13 cellular contexts compared by ENCODE assay signal in the genomic region with DNA sequence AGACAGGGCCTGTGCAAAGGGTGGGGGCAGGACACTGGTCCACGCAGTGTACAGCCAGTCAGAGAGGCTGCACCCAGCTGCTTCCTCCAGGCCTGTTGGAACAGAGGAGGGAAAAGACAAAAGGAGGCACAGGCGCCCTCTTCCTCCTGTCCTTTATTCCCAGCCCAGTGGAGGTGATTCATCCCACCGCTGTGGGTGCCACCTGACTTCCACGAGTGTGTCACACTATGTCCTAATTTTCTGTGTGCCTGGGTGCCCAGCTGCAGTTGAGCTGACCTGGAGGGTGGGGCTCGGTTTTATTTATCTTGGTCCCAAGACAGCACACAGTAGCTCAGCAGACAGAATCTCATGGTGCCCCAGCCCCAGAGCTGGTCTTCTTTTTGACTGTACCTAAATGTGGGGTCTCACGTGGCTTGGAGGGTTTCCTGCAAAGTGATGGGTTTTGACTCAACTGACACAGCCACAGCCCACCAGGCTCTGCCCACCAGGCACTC. TPM values are rescaled to one million over a fixed set of nuclear protein-coding genes. Genes with fewer than 3 reads are reported as not detected.
DNase-seq lines count a peak whose midpoint lies in the region; ATAC-seq and TF ChIP-seq lines count a peak whose summit lies in the region.
"Had no signal": no experiment of that assay in that cellular context is flagged by ENCODE, and none has a peak within 500 bp of the region (broad histone marks: within the 10 kb centered on the region; RNA-seq: fewer than 3 reads in every experiment).

No MANE protein-coding gene starts in this region.

- peak; percentile 57 for DNase-seq in CD14-positive monocyte (ENCODE audit: low spot score)
- peak; percentile 20 for DNase-seq in MV-4-11 (lab: John Stamatoyannopoulos, UW)
- no peak for DNase-seq in lower lobe of right lung
- DNase-seq in activated CD4-positive, alpha-beta T cell treated with anti-CD3 and anti-CD28 coated beads, Interleukin-2, amount 10 ng/mL, durations not matched to agents 7 days and 5 days, result no peak
- DNase-seq in cortex of kidney (lab: John Stamatoyannopoulos, UW), result no peak
- no peak for DNase-seq in stimulated activated naive CD4-positive, alpha-beta T cell (lab: John Stamatoyannopoulos, UW)
- DNase-seq: NCI-H1105 treated with DMSO at 0.1 percent for 48 hours, SHP77 treated with DMSO at 0.1 percent for 48 hours had no signal

- H3K4me1 ChIP-seq in lower lobe of right lung, result peaks cover 24% of the 10 kb centered on the region

- peaks cover 20 to 25% of the 10 kb centered on the region in 2 donors for H3K36me3 Mint-ChIP-seq in CD14-positive monocyte
- H3K36me3 Mint-ChIP-seq in activated CD4-positive, alpha-beta T cell treated with anti-CD3 and anti-CD28 coated beads, Interleukin-2, amount 10 ng/mL, durations not matched to agents 7 days and 5 days (ENCODE audit: low read depth), result no peaks in the 10 kb centered on the region

- H3K4me3 ChIP-seq in lower lobe of right lung, result no peak overlapping the region
- H3K4me3 ChIP-seq: ascending aorta, suprapubic skin had no signal

- POLR2A ChIA-PET in activated CD4-positive, alpha-beta T cell treated with anti-CD3 and anti-CD28 coated beads, Interleukin-2, amount 10 ng/mL, durations not matched to agents 7 days and 5 days (lab: Charles Lee), result no interaction called here

- no peaks in the 10 kb centered on the region for H3K27me3 Mint-ChIP-seq in CD14-positive monocyte (ENCODE audit: low read depth in 3 of 3)
- no peaks in the 10 kb centered on the region for H3K27me3 Mint-ChIP-seq in activated CD4-positive, alpha-beta T cell treated with anti-CD3 and anti-CD28 coated beads, Interleukin-2, amount 10 ng/mL, durations not matched to agents 7 days and 5 days

- H3K4me3 Mint-ChIP-seq in CD14-positive monocyte, result no peak overlapping the region
- no peak overlapping the region for H3K4me3 Mint-ChIP-seq in activated CD4-positive, alpha-beta T cell treated with anti-CD3 and anti-CD28 coated beads, Interleukin-2, amount 10 ng/mL, durations not matched to agents 7 days and 5 days

- ATAC-seq in lower lobe of right lung (peak; percentile 11 to 13), HG03139 (IDR thresholded peaks at IDR 0.05; ENCODE audit: unreplicated experiment) (no peak)

- intact Hi-C loops in CD14-positive monocyte (cut with micrococcal nuclease) (no loop called here), lower lobe of right lung (cut with DNase I) (no loop called here)

- H3K36me3 ChIP-seq in lower lobe of right lung, result no peaks in the 10 kb centered on the region
- H3K36me3 ChIP-seq: suprapubic skin had no signal

- H3K27me3 ChIP-seq in lower lobe of right lung (ENCODE audit: low read depth), result no peaks in the 10 kb centered on the region
- H3K27me3 ChIP-seq: ascending aorta, suprapubic skin had no signal

- CTCF ChIA-PET in activated CD4-positive, alpha-beta T cell treated with anti-CD3 and anti-CD28 coated beads, Interleukin-2, amount 10 ng/mL, durations not matched to agents 7 days and 5 days (lab: Charles Lee), result interaction anchor here (0.5 to 0.9 kb wide), 3 partner anchors 21 to 271 kb away, joined by 3 read pairs; no protein-coding TSS in a partner anchor

- TF ChIP-seq CTCF in CD14-positive monocyte (IDR thresholded peaks at IDR 0.05) (no peak), lower lobe of right lung (IDR thresholded peaks at IDR 0.05) (no peak)

- H3K27ac ChIP-seq in cingulate gyrus (ENCODE audit: low read depth, low read length) (peak overlapping the region; percentile 19), lower lobe of right lung (no peak overlapping the region)
- H3K27ac ChIP-seq: ascending aorta, suprapubic skin had no signal

- peaks cover 44% of the 10 kb centered on the region for H3K4me1 Mint-ChIP-seq in CD14-positive monocyte
- H3K4me1 Mint-ChIP-seq in activated CD4-positive, alpha-beta T cell treated with anti-CD3 and anti-CD28 coated beads, Interleukin-2, amount 10 ng/mL, durations not matched to agents 7 days and 5 days, result peaks cover 23% of the 10 kb centered on the region

- H3K27ac Mint-ChIP-seq in CD14-positive monocyte, result peak overlapping the region in 6 of 7 donors; percentile 23 to 82 (median 54)
- H3K27ac Mint-ChIP-seq in activated CD4-positive, alpha-beta T cell treated with anti-CD3 and anti-CD28 coated beads, Interleukin-2, amount 10 ng/mL, durations not matched to agents 7 days and 5 days, result no peak overlapping the region

- H3K9me3 Mint-ChIP-seq in CD14-positive monocyte, result no peaks in the 10 kb centered on the region
- no peaks in the 10 kb centered on the region for H3K9me3 Mint-ChIP-seq in activated CD4-positive, alpha-beta T cell treated with anti-CD3 and anti-CD28 coated beads, Interleukin-2, amount 10 ng/mL, durations not matched to agents 7 days and 5 days

- H3K9me3 ChIP-seq in lower lobe of right lung, result no peaks in the 10 kb centered on the region
- H3K9me3 ChIP-seq: ascending aorta, suprapubic skin had no signal

RNA-seq across cellular contexts. Expression of gene EPS15L1, which starts 9.0 kb away (rescaled TPM):
- polyA plus RNA-seq in CD14-positive monocyte, result 1 to 10 TPM; 5.2 to 6.1 TPM
- total RNA-seq in lower lobe of right lung, result 40.3 TPM
- 10 to 100 TPM; 33.3 to 39.1 TPM for total RNA-seq in activated CD4-positive, alpha-beta T cell treated with anti-CD3 and anti-CD28 coated beads, Interleukin-2, amount 10 ng/mL, durations not matched to agents 7 days and 5 days

RNA-seq across cellular contexts. Expression of gene CALR3, which starts 33.2 kb away (rescaled TPM):
- not detected for polyA plus RNA-seq in CD14-positive monocyte
- total RNA-seq in lower lobe of right lung, result not detected
- not detected for total RNA-seq in activated CD4-positive, alpha-beta T cell treated with anti-CD3 and anti-CD28 coated beads, Interleukin-2, amount 10 ng/mL, durations not matched to agents 7 days and 5 days
- total RNA-seq: ascending aorta, glomerular endothelial cell, suprapubic skin had no signal

RNA-seq across cellular contexts. Expression of gene C19orf44, which starts 33.4 kb away (rescaled TPM):
- under 1 TPM in 1 of 2 donors, not detected in 1; 0.58 TPM for polyA plus RNA-seq in CD14-positive monocyte
- 6.6 TPM for total RNA-seq in lower lobe of right lung
- total RNA-seq in activated CD4-positive, alpha-beta T cell treated with anti-CD3 and anti-CD28 coated beads, Interleukin-2, amount 10 ng/mL, durations not matched to agents 7 days and 5 days, result 1 to 10 TPM; 3.1 to 3.9 TPM

Comparison
In these comparisons a context has a peak if more than half of its experiments do, and no peak if none do; other contexts are left out.
1. DNase-seq: peak in CD14-positive monocyte (single experiment) and MV-4-11 (single experiment); none in lower lobe of right lung (single experiment), activated CD4-positive, alpha-beta T cell treated with anti-CD3 and anti-CD28 coated beads, Interleukin-2, amount 10 ng/mL, durations not matched to agents 7 days and 5 days (single experiment), cortex of kidney (single experiment) and stimulated activated naive CD4-positive, alpha-beta T cell (0 of 6).